8 cellular contexts compared by ENCODE assay signal in the genomic region with DNA sequence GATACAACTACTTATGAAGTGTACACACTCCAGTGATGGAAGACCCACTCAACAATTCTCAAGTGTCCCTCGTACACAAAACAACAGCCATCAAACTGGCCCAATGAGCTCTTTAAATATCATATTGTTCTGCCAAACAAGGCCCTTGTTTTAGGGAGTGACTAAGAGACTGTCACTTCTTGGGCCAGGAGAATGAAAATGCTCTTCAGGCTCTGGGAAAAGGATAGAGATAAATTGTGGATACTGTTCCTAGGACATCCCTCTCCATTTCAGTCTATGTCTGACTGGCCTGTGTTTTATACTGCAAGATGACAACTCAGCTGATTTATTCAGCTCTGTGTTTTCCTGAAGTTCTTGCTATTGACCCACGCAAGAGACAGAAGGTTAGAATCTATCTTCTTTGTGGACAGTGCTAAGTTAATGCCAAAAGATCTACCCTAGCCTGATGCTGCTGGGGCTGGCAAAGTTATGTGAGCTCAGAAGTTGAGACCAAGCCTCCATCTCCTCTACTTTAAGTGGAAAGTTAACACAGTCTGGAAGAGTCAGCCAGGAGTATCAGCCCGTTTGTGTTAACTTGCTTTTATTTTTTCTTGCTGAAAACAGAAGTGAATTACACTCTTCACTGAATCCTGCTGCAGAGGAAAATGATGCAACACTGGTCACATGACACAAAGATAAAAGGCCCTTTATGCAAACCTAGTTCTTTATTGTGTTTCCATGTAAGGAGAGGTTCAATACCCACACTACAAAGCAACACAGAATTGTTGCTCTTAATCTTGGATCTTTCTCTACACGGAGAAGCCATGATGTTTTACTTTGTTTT. TPM values are rescaled to one million over a fixed set of nuclear protein-coding genes. Genes with fewer than 3 reads are reported as not detected.
A peak's percentile ranks its signal among the peaks of the same experiment; 100 is the strongest.
DNase-seq lines count a peak whose midpoint lies in the region; FAIRE-seq and TF ChIP-seq lines count a peak whose summit lies in the region.

No MANE protein-coding gene starts in this region.

- H3K27ac ChIP-seq in astrocyte (ENCODE audit: low read depth, low read length): no peak overlapping the region
- H3K27ac ChIP-seq in layer of hippocampus (ENCODE audit: low read depth, low read length): peak overlapping the region; percentile 84
- H3K27ac ChIP-seq in kidney (ENCODE audit: low read depth in 2 of 2, low read length in 2 of 2): peak overlapping the region in 1 of 2 donors; percentile 33

- peaks cover 11% of the 10 kb centered on the region for H3K4me1 Mint-ChIP-seq in astrocyte (ENCODE audit: low read depth, unreplicated experiment)

- H3K27me3 ChIP-seq in astrocyte (ENCODE audit: insufficient read depth, low read length): no peaks in the 10 kb centered on the region
- no peaks in the 10 kb centered on the region for H3K27me3 ChIP-seq in layer of hippocampus (ENCODE audit: control insufficient read depth, insufficient read depth, low read length)

- peaks cover 1% of the 10 kb centered on the region for H3K9me3 Mint-ChIP-seq in astrocyte (ENCODE audit: unreplicated experiment)

- FAIRE-seq in astrocyte (lab: Jason Lieb, UNC) (no peak), kidney (lab: Jason Lieb, UNC) (no peak)

- peak overlapping the region; percentile 26 for H2AFZ ChIP-seq in astrocyte (ENCODE audit: low read depth, low read length)

- no peaks in the 10 kb centered on the region for H4K20me1 ChIP-seq in astrocyte (ENCODE audit: insufficient read depth, low read length)

- no peaks in the 10 kb centered on the region for H3K36me3 Mint-ChIP-seq in astrocyte (ENCODE audit: low read depth, unreplicated experiment)

- DNase-seq in DMS53 (lab: John Stamatoyannopoulos, UW) (peak; percentile 91), NCI-H1694 treated with DMSO at 0.1 percent for 48 hours (lab: John Stamatoyannopoulos, UW) (peak; percentile 37), astrocyte (ENCODE audit: low read depth) (peak; percentile 42), A172 (ENCODE audit: low spot score) (no peak), epidermal melanocyte (ENCODE audit: insufficient read length, low spot score) (no peak), AG08396 (ENCODE audit: low spot score) (no peak), kidney (no peak)

- TF ChIP-seq CTCF in astrocyte (IDR thresholded peaks at IDR 0.05; ENCODE audit: insufficient read depth, low read depth, low read length) (no peak), kidney (IDR thresholded peaks at IDR 0.05; ENCODE audit: borderline replicate concordance, extremely low read depth, insufficient read depth) (no peak)

- H3K27me3 Mint-ChIP-seq in astrocyte (ENCODE audit: low read depth, unreplicated experiment): no peaks in the 10 kb centered on the region

- H3K4me3 Mint-ChIP-seq in astrocyte (ENCODE audit: unreplicated experiment): no peak overlapping the region

- H3K4me3 ChIP-seq in astrocyte (ENCODE audit: insufficient read depth, low read depth, low read length) (no peak overlapping the region), kidney (ENCODE audit: low read length in 2 of 2) (no peak overlapping the region)

- peak overlapping the region; percentile 18 for H3K4me2 ChIP-seq in astrocyte (ENCODE audit: low read length)

- intact Hi-C loops in kidney (cut with DNase I): no loop called here

- H3K9ac ChIP-seq in astrocyte (ENCODE audit: low read length) (no peak overlapping the region), kidney (ENCODE audit: low read length in 2 of 2) (no peak overlapping the region)

- peak overlapping the region; percentile 77 for H3K27ac Mint-ChIP-seq in astrocyte (ENCODE audit: unreplicated experiment)

- H3K79me2 ChIP-seq in astrocyte (ENCODE audit: insufficient read depth, low read length): no peaks in the 10 kb centered on the region

- peaks cover 10% of the 10 kb centered on the region for H3K4me1 ChIP-seq in astrocyte (ENCODE audit: insufficient read depth, low read length)
- H3K4me1 ChIP-seq in kidney (ENCODE audit: control insufficient read depth in 1 of 2, insufficient read depth in 1 of 2, low read depth in 1 of 2, low read length in 2 of 2): peaks cover 4 to 5% of the 10 kb centered on the region in 2 donors

- H3K9me3 ChIP-seq in astrocyte (ENCODE audit: insufficient read depth, low read depth, low read length) (no peaks in the 10 kb centered on the region), kidney (ENCODE audit: control insufficient read depth in 1 of 2, low read length in 2 of 2) (no peaks in the 10 kb centered on the region)

- H3K36me3 ChIP-seq in astrocyte (ENCODE audit: insufficient read depth, low read length) (no peaks in the 10 kb centered on the region), kidney (ENCODE audit: control insufficient read depth in 1 of 2, insufficient read depth in 2 of 2, low read length in 2 of 2) (no peaks in the 10 kb centered on the region)

RNA-seq across cellular contexts. Expression of gene FRY, which starts 14.6 kb away (rescaled TPM):
- total RNA-seq in astrocyte (4.6 and 5.3 TPM in 2 replicates), kidney (69.5 TPM)
- 0.21 and 0.62 TPM in 2 replicates for total RNA-seq in A172 (2014; rRNA removed; shearing (Covaris generic))
- polyA plus RNA-seq in kidney (ENCODE audit: insufficient read depth, low read depth, low replicate concordance): 21.8 TPM

Comparison
In these comparisons a context has a peak if more than half of its experiments do, and no peak if none do; other contexts are left out.
1. DNase-seq: peak in DMS53 (single experiment), NCI-H1694 treated with DMSO at 0.1 percent for 48 hours (single experiment) and astrocyte (single experiment); none in A172 (single experiment), epidermal melanocyte (single experiment), AG08396 (single experiment) and kidney (single experiment).
2. RNA of gene FRY, which starts 14.6 kb away (total RNA-seq): 69.5 TPM in kidney (single experiment); 4.6 to 5.3 TPM in astrocyte and 0.21 to 0.62 TPM in A172; every median in the first group is over 10 times any median in the second.